6 cellular contexts compared by ENCODE assay signal in the genomic region with DNA sequence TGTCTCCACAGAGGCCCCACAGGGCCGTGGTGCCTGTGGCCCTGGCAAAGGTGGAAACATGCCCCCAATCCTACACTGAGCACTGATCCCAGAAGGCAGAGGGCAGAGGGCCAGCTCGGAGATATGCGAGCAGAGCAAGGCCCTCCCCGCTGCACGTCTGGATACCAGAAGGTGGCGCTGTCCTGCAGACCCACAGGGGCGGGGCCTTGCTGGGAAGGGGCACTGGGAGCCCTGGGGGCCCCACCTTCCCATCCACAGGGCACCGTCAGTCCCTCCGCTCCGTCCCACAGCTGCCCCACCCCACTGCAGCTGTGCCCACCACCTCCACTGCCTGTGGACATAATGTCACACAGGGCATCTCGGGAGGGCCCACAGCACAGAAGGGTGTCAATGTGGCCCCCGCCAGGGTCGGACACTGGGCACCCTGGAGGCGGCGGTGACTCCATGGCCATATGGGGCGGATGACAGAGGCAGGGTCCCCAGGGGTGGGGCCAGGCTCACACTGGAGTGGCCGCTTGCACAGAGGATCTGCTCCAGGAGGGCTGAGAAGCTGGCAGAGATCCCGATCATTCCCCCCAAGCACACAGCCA. TPM values are rescaled to one million over a fixed set of nuclear protein-coding genes. Genes with fewer than 3 reads are reported as not detected.
DNase-seq lines count a peak whose midpoint lies in the region; ATAC-seq and TF ChIP-seq lines count a peak whose summit lies in the region.

No MANE protein-coding gene starts in this region.

- no peaks in the 10 kb centered on the region for H3K36me3 Mint-ChIP-seq in WTC11

- H3K4me1 ChIP-seq in HEK293 (ENCODE audit: control insufficient read depth, insufficient read depth, low read length): no peaks in the 10 kb centered on the region; the same call in 1 of the 2 replicates

- no peak overlapping the region for H3K4me3 Mint-ChIP-seq in WTC11

- H3K4me3 ChIP-seq in HEK293 (ENCODE audit: low read depth, low read length): no peak overlapping the region

- in situ Hi-C loops in ACHN (cut with HindIII; ENCODE audit: low pct_ligation_motif_present, low pct_unique_long_range_greater_than_20kb, low sequenced_read_pairs): no loop called here

- H3K27me3 Mint-ChIP-seq in WTC11 (ENCODE audit: low read depth): no peaks in the 10 kb centered on the region; the same call in 1 of the 2 replicates

- no peaks in the 10 kb centered on the region for H3K36me3 ChIP-seq in HEK293 (ENCODE audit: control insufficient read depth in 2 of 2, insufficient read depth in 1 of 2, low read length in 2 of 2)

- no peaks in the 10 kb centered on the region for H3K9me3 ChIP-seq in HEK293 (ENCODE audit: control insufficient read depth, insufficient read depth, low read depth, low read length)

- H3K27ac Mint-ChIP-seq in WTC11: no peak overlapping the region

- H3K9me3 Mint-ChIP-seq in WTC11: no peaks in the 10 kb centered on the region

- DNase-seq in ACHN (peak; percentile 60), WTC11 (ENCODE audit: low spot score) (peak; percentile 89), hippocampal formation (lab: John Stamatoyannopoulos, UW) (peak; percentile 28 to 56), ureter (ENCODE audit: low spot score) (peak; percentile 62)

- ATAC-seq in WTC11: peak; percentile 61
- ATAC-seq in GM19035 (IDR thresholded peaks at IDR 0.05; ENCODE audit: unreplicated experiment): no peak

- POLR2A ChIA-PET in HEK293 (lab: Yijun Ruan, JAX) (interaction anchor here (1.6 kb wide), 1 partner anchor 10 kb away, joined by 4 read pairs; a partner anchor contains a TSS), WTC11 (lab: Charles Lee) (no interaction called here)

- TF ChIP-seq CTCF in HEK293 (tag by site-specific recombination; IDR thresholded peaks at IDR 0.05) (peak; percentile 86), WTC11 (IDR thresholded peaks at IDR 0.05) (peak; percentile 89)

- H3K4me1 Mint-ChIP-seq in WTC11: peaks cover 9% of the 10 kb centered on the region; the same call in 1 of the 2 replicates

- CTCF ChIA-PET in HEK293 (lab: Yijun Ruan, JAX): interaction anchor here (0.6 to 1.9 kb wide), 11 partner anchors 8 to 334 kb away, joined by 3 to 6 read pairs (median 3); a partner anchor contains a TSS
- CTCF ChIA-PET in WTC11 (lab: Charles Lee): interaction anchor here (0.5 to 3.5 kb wide), 46 partner anchors 8 to 502 kb away, joined by 3 to 67 read pairs (median 5); a partner anchor contains a TSS

- no peak overlapping the region for H3K27ac ChIP-seq in HEK293 (ENCODE audit: extremely low read depth, low read depth, low read length)

TF ChIP-seq in HEK293, 187 proteins besides CTCF, POLR2A, EP300 and RAD21 (continues in another document):
- TF ChIP-seq ZNF335 (tag by site-specific recombination; conservative IDR thresholded peaks at IDR 0.05) (peak; percentile 20), ZNF23 (tag by site-specific recombination; IDR thresholded peaks at IDR 0.05; ENCODE audit: borderline replicate concordance) (no peak), KLF16 (tag by site-specific recombination; IDR thresholded peaks at IDR 0.05) (peak; percentile 60; the same call in 1 of the 2 replicates), ZNF76 (tag by site-specific recombination; IDR thresholded peaks at IDR 0.05; ENCODE audit: borderline replicate concordance, low read depth) (0 out of 2 replicates have a peak, but pooled peaks have one; percentile 20), ZNF561 (tag by site-specific recombination; IDR thresholded peaks at IDR 0.05; ENCODE audit: borderline replicate concordance) (peak; percentile 99), ZNF571 (tag by site-specific recombination; IDR thresholded peaks at IDR 0.05) (no peak), ZFP69B (tag by site-specific recombination; IDR thresholded peaks at IDR 0.05) (peak; percentile 89), ZNF248 (tag by site-specific recombination; IDR thresholded peaks at IDR 0.05) (no peak), ZBTB17 (tag by site-specific recombination; IDR thresholded peaks at IDR 0.05) (peak; percentile 66), ZNF133 (tag by site-specific recombination; IDR thresholded peaks at IDR 0.05) (no peak), ZBTB8A (tag by site-specific recombination; IDR thresholded peaks at IDR 0.05) (peak; percentile 61), ZNF354C (tag by site-specific recombination; IDR thresholded peaks at IDR 0.05; ENCODE audit: borderline replicate concordance, low read depth) (no peak)
- TF ChIP-seq, protein P1, sequence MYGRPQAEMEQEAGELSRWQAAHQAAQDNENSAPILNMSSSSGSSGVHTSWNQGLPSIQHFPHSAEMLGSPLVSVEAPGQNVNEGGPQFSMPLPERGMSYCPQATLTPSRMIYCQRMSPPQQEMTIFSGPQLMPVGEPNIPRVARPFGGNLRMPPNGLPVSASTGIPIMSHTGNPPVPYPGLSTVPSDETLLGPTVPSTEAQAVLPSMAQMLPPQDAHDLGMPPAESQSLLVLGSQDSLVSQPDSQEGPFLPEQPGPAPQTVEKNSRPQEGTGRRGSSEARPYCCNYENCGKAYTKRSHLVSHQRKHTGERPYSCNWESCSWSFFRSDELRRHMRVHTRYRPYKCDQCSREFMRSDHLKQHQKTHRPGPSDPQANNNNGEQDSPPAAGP (tag by site-specific recombination; IDR thresholded peaks at IDR 0.05): 0 out of 2 replicates have a peak, but pooled peaks have one; percentile 45
- TF ChIP-seq, protein P2, sequence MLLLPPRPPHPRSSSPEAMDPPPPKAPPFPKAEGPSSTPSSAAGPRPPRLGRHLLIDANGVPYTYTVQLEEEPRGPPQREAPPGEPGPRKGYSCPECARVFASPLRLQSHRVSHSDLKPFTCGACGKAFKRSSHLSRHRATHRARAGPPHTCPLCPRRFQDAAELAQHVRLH (tag by site-specific recombination; IDR thresholded peaks at IDR 0.05): no peak

TF ChIP-seq in WTC11, 78 proteins besides CTCF, POLR2A, EP300 and RAD21 (continues in another document):
- TF ChIP-seq GABPB1 (CRISPR knock-in tag; IDR thresholded peaks at IDR 0.05): 0 out of 2 replicates have a peak, but pooled peaks have one; percentile 25
- TF ChIP-seq NR3C1 (CRISPR knock-in tag; conservative IDR thresholded peaks at IDR 0.05; ENCODE audit: low read depth): no peak
- no peak for TF ChIP-seq ZNF232 (CRISPR knock-in tag; IDR thresholded peaks at IDR 0.05)
- TF ChIP-seq, protein P3, sequence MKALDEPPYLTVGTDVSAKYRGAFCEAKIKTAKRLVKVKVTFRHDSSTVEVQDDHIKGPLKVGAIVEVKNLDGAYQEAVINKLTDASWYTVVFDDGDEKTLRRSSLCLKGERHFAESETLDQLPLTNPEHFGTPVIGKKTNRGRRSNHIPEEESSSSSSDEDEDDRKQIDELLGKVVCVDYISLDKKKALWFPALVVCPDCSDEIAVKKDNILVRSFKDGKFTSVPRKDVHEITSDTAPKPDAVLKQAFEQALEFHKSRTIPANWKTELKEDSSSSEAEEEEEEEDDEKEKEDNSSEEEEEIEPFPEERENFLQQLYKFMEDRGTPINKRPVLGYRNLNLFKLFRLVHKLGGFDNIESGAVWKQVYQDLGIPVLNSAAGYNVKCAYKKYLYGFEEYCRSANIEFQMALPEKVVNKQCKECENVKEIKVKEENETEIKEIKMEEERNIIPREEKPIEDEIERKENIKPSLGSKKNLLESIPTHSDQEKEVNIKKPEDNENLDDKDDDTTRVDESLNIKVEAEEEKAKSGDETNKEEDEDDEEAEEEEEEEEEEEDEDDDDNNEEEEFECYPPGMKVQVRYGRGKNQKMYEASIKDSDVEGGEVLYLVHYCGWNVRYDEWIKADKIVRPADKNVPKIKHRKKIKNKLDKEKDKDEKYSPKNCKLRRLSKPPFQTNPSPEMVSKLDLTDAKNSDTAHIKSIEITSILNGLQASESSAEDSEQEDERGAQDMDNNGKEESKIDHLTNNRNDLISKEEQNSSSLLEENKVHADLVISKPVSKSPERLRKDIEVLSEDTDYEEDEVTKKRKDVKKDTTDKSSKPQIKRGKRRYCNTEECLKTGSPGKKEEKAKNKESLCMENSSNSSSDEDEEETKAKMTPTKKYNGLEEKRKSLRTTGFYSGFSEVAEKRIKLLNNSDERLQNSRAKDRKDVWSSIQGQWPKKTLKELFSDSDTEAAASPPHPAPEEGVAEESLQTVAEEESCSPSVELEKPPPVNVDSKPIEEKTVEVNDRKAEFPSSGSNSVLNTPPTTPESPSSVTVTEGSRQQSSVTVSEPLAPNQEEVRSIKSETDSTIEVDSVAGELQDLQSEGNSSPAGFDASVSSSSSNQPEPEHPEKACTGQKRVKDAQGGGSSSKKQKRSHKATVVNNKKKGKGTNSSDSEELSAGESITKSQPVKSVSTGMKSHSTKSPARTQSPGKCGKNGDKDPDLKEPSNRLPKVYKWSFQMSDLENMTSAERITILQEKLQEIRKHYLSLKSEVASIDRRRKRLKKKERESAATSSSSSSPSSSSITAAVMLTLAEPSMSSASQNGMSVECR (CRISPR knock-in tag; IDR thresholded peaks at IDR 0.05; ENCODE audit: borderline replicate concordance): no peak
- TF ChIP-seq SMAD4 (CRISPR knock-in tag; IDR thresholded peaks at IDR 0.05): no peak
- TF ChIP-seq RELA (CRISPR knock-in tag; IDR thresholded peaks at IDR 0.05; ENCODE audit: borderline replicate concordance): no peak
- TF ChIP-seq FOXJ3 (CRISPR knock-in tag; IDR thresholded peaks at IDR 0.05; ENCODE audit: borderline replicate concordance): no peak
- no peak for TF ChIP-seq CREB1 (CRISPR knock-in tag; IDR thresholded peaks at IDR 0.05)
- TF ChIP-seq HMGA2 (CRISPR knock-in tag; IDR thresholded peaks at IDR 0.05): no peak
- TF ChIP-seq PRRX2 (CRISPR knock-in tag; IDR thresholded peaks at IDR 0.05): no peak
- no peak for TF ChIP-seq CBFB (CRISPR knock-in tag; IDR thresholded peaks at IDR 0.05; ENCODE audit: low read depth)
- 0 out of 2 replicates have a peak, but pooled peaks have one; percentile 36 for TF ChIP-seq NFATC4 (CRISPR knock-in tag; IDR thresholded peaks at IDR 0.05)

RNA-seq across cellular contexts. Expression of a gene that starts 4.9 kb away (rescaled TPM):
- total RNA-seq in WTC11 (2021): 5.8 to 6.8 TPM (median 6.7 TPM) in 3 replicates
- total RNA-seq in ureter: 8.9 TPM

RNA-seq across cellular contexts. Expression of a gene that starts 9.7 kb away (rescaled TPM):
- total RNA-seq in WTC11 (2021) (12.1 to 22.2 TPM (median 14.8 TPM) in 3 replicates), ureter (46.0 TPM)

RNA-seq across cellular contexts. Expression of a gene that starts 10.0 kb away (rescaled TPM):
- 458 to 478 TPM (median 468 TPM) in 3 replicates for total RNA-seq in WTC11 (2021)
- 317 TPM for total RNA-seq in ureter

RNA-seq across cellular contexts. Expression of a gene that starts 21.6 kb away (rescaled TPM):
- total RNA-seq in WTC11 (2021) (59.2 to 65.7 TPM (median 62.8 TPM) in 3 replicates), ureter (63.3 TPM)

RNA-seq across cellular contexts. Expression of a gene that starts 58.7 kb away (rescaled TPM):
- total RNA-seq in WTC11 (2021) (7.1 to 13.1 TPM (median 13.0 TPM) in 3 replicates), ureter (15.1 TPM)
